Comparison of ENCODE assay signal across 26 cellular contexts in genomic region chr6:162195441-162195840, GRCh38.
DNase-seq lines count a peak whose midpoint lies in the region; ATAC-seq, FAIRE-seq and TF ChIP-seq lines count a peak whose summit lies in the region.
"Had no signal": no experiment of that assay in that cellular context is flagged by ENCODE, and none has a peak within 500 bp of the region (broad histone marks: within the 10 kb centered on the region; RNA-seq: fewer than 3 reads in every experiment).

No MANE protein-coding gene starts in this region.

- H3K9ac ChIP-seq in SK-N-SH, result no peak overlapping the region
- H3K9ac ChIP-seq: BLaER1 had no signal

- no peaks in the 10 kb centered on the region for H3F3A ChIP-seq in SK-N-SH (replicated peaks; ENCODE audit: insufficient read depth)

- no peaks in the 10 kb centered on the region for H3K9me3 ChIP-seq in SK-N-SH
- H3K9me3 ChIP-seq: A549, BLaER1 had no signal

- H3K4me1 Mint-ChIP-seq in mesothelial cell of epicardium, result peaks cover 29% of the 10 kb centered on the region
- H3K4me1 Mint-ChIP-seq: B cell; CD14-positive monocyte; CD4-positive, alpha-beta memory T cell; CD4-positive, CD25-positive, alpha-beta regulatory T cell; CD8-positive, alpha-beta memory T cell had no signal

- no peak for TF ChIP-seq POLR2A in GM12892 (IDR thresholded peaks at IDR 0.05; ENCODE audit: low read depth, low read length)

- H3K9me3 Mint-ChIP-seq in mesothelial cell of epicardium, result no peaks in the 10 kb centered on the region

- no peaks in the 10 kb centered on the region for H3K9me2 ChIP-seq in SK-N-SH

- no peaks in the 10 kb centered on the region for H4K20me1 ChIP-seq in SK-N-SH (ENCODE audit: insufficient read depth)
- H4K20me1 ChIP-seq: BLaER1 had no signal

- H3K4me3 Mint-ChIP-seq in mesothelial cell of epicardium, result no peak overlapping the region
- H3K4me3 Mint-ChIP-seq: B cell; CD14-positive monocyte; CD4-positive, alpha-beta memory T cell; CD4-positive, CD25-positive, alpha-beta regulatory T cell; CD8-positive, alpha-beta memory T cell had no signal

- no peaks in the 10 kb centered on the region for H3K79me2 ChIP-seq in SK-N-SH (ENCODE audit: insufficient read depth)

- no peak for FAIRE-seq in GM12892 (lab: Jason Lieb, UNC)
- FAIRE-seq: A549, GM12878, GM19239 had no signal

- H3K27ac Mint-ChIP-seq in mesothelial cell of epicardium, result peak overlapping the region; percentile 68
- H3K27ac Mint-ChIP-seq: B cell; CD14-positive monocyte; CD4-positive, alpha-beta memory T cell; CD4-positive, CD25-positive, alpha-beta regulatory T cell; CD8-positive, alpha-beta memory T cell had no signal

- H3K27me3 ChIP-seq in SK-N-SH (ENCODE audit: insufficient read depth), result no peaks in the 10 kb centered on the region
- H3K27me3 ChIP-seq: BLaER1 had no signal

- DNase-seq in NCI-H82 (lab: John Stamatoyannopoulos, UW), result peak; percentile 17
- DNase-seq in NCI-H82 treated with DMSO at 0.1 percent for 48 hours (lab: John Stamatoyannopoulos, UW; ENCODE audit: unreplicated experiment), result no peak
- peak; percentile 50 for DNase-seq in SK-N-SH
- no peak for DNase-seq in mesothelial cell of epicardium (ENCODE audit: low spot score in 2 of 2, unreplicated experiment in 2 of 2)
- DNase-seq in GM12892 (ENCODE audit: insufficient read length), result no peak
- DNase-seq: AML-193; C1 segment of cervical spinal cord; CD4-positive, alpha-beta memory T cell; CD4-positive, CD25-positive, alpha-beta regulatory T cell; CD8-positive, alpha-beta memory T cell; COR-L47; DMS 273 treated with DMSO at 0.1 percent for 48 hours; DMS153; DMS53; DMS79; DND-41; EL; GDM1 had no signal

- no peak for TF ChIP-seq RAD21 in SK-N-SH (IDR thresholded peaks at IDR 0.05; ENCODE audit: low read length)

- TF ChIP-seq EP300 in SK-N-SH (IDR thresholded peaks at IDR 0.05; ENCODE audit: borderline replicate concordance in 1 of 2, low read depth in 1 of 2, low read length in 1 of 2), result peak in 1 of 2 experiments; percentile 83; a peak in 2 of 4 replicates

- POLR2A ChIA-PET in SK-N-SH (lab: Yijun Ruan, JAX), result no interaction called here

- CTCF ChIA-PET in SK-N-SH (lab: Yijun Ruan, JAX), result interaction anchor here (1.0 kb wide), 1 partner anchor 15 kb away, joined by 3 read pairs; no protein-coding TSS in a partner anchor

- ATAC-seq in HG03108 (IDR thresholded peaks at IDR 0.05; ENCODE audit: unreplicated experiment), result no peak
- ATAC-seq: A549, GM12878 had no signal

- H3K27me3 Mint-ChIP-seq in mesothelial cell of epicardium (ENCODE audit: low read depth), result no peaks in the 10 kb centered on the region
- H3K27me3 Mint-ChIP-seq: B cell; CD4-positive, alpha-beta memory T cell; CD4-positive, CD25-positive, alpha-beta regulatory T cell; CD8-positive, alpha-beta memory T cell had no signal

- 34% methylated on average over 2 of the region's 2 CpGs for WGBS in SK-N-SH (ENCODE audit: low lambda C conversion rate)

- no peaks in the 10 kb centered on the region for H3K36me3 Mint-ChIP-seq in mesothelial cell of epicardium
- H3K36me3 Mint-ChIP-seq: CD14-positive monocyte; CD4-positive, CD25-positive, alpha-beta regulatory T cell had no signal

- TF ChIP-seq CTCF in SK-N-SH (IDR thresholded peaks at IDR 0.05) (no peak), mesothelial cell of epicardium (IDR thresholded peaks at IDR 0.05; ENCODE audit: unreplicated experiment) (no peak)

- no peak overlapping the region for H3K4me3 ChIP-seq in SK-N-SH (ENCODE audit: low read depth in 2 of 2, low read length in 1 of 2)
- H3K4me3 ChIP-seq: A549, BLaER1, GM12878 had no signal

- H3K4me1 ChIP-seq in SK-N-SH (ENCODE audit: control insufficient read depth in 1 of 2, insufficient read depth in 2 of 2, low read depth in 1 of 2, low read length in 1 of 2), result peaks cover 0 to 9% of the 10 kb centered on the region in 2 experiments; a peak in 2 of 4 replicates
- H3K4me1 ChIP-seq: A549 had no signal

- no peaks in the 10 kb centered on the region for H3K36me3 ChIP-seq in SK-N-SH (replicated peaks in 1 of 2; ENCODE audit: control insufficient read depth in 1 of 2, insufficient read depth in 2 of 2, low read length in 1 of 2)
- H3K36me3 ChIP-seq: BLaER1 had no signal

- H2AFZ ChIP-seq in SK-N-SH (ENCODE audit: low read depth), result no peak overlapping the region

- H3K4me2 ChIP-seq in SK-N-SH, result no peak overlapping the region
- H3K4me2 ChIP-seq: A549 had no signal

- no peak overlapping the region for H3K27ac ChIP-seq in SK-N-SH (ENCODE audit: low read depth in 2 of 2, low read length in 1 of 2)
- H3K27ac ChIP-seq: 22Rv1, A549, BLaER1 had no signal

TF ChIP-seq in SK-N-SH, 30 proteins besides CTCF, POLR2A, EP300 and RAD21:
- no peak for TF ChIP-seq EZH2phosphoT487 (IDR thresholded peaks at IDR 0.05; ENCODE audit: borderline replicate concordance, low read depth)
- TF ChIP-seq GATA2 (CRISPR knock-in tag; IDR thresholded peaks at IDR 0.05), result peak; percentile 83
- no peak for TF ChIP-seq GABPA (IDR thresholded peaks at IDR 0.05; ENCODE audit: low read depth)
- peak; percentile 77 for TF ChIP-seq RCOR1 (IDR thresholded peaks at IDR 0.05; ENCODE audit: low read length)

Comparison
In these comparisons a context has a peak if more than half of its experiments do, and no peak if none do; other contexts are left out.
1. DNase-seq: peak in NCI-H82 (single experiment) and SK-N-SH (single experiment); none in NCI-H82 treated with DMSO at 0.1 percent for 48 hours (single experiment), mesothelial cell of epicardium (0 of 2) and GM12892 (single experiment).